Comparison of ENCODE assay signal across 21 cellular contexts in the genomic region with DNA sequence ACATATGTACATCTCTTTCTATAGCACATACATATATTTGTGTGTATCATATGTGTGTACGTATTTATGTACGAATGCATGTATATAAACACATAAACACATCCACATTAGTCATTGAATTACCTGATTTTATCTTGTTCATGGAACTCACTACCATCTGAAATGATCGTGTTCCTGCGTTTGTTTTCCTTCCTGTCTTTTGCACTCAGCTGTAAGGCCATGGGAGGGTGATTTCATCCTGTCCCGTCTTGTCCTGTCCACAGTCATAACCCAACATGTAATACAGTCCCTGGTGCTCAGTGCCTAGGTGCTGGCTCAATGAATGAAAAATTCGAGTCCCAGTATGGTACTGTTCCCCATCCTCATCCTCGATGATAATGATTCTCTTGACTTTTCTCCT.
DNase-seq lines count a peak whose midpoint lies in the region; ATAC-seq and TF ChIP-seq lines count a peak whose summit lies in the region.
"Had no signal": no experiment of that assay in that cellular context is flagged by ENCODE, and none has a peak within 500 bp of the region (broad histone marks: within the 10 kb centered on the region; RNA-seq: fewer than 3 reads in every experiment).

No MANE protein-coding gene starts in this region.

- H3K27ac Mint-ChIP-seq in stimulated activated memory B cell treated with anti-CD40 and anti-IgM and Interleukin-4, amounts not matched to agents 10 μg/mL and 1 μg/mL and 100 μg/mL, for 72 hours: no peak overlapping the region
- H3K27ac Mint-ChIP-seq: CD4-positive, alpha-beta T cell; GM23338; H9 had no signal

- peak overlapping the region; percentile 22; the same call in 1 of the 2 replicates for H3K27ac ChIP-seq in RWPE1
- H3K27ac ChIP-seq: A549; BLaER1 treated with 17β-estradiol and CSF1 and Interleukin-3, amounts not matched to agents 10 nM and 100 nM had no signal

- TF ChIP-seq CTCF in RWPE1 (conservative IDR thresholded peaks at IDR 0.05; ENCODE audit: low read depth) (no peak), lower leg skin (IDR thresholded peaks at IDR 0.05) (no peak)

- no peak for ATAC-seq in stimulated activated memory B cell treated with anti-CD40 and anti-IgM and Interleukin-4, amounts not matched to agents 10 μg/mL and 1 μg/mL and 100 μg/mL, for 72 hours
- ATAC-seq: A549, GM23338, HCT116 had no signal

- no peak for DNase-seq in RWPE1 (ENCODE audit: low spot score)
- peak; percentile 47 to 77 for DNase-seq in dermis microvascular lymphatic vessel endothelial cell (ENCODE audit: low read depth in 2 of 2)
- DNase-seq in lung microvascular endothelial cell (ENCODE audit: low read depth in 2 of 2): peak; percentile 73 to 76
- DNase-seq in activated CD4-positive, CD25-positive, alpha-beta regulatory T cell (lab: John Stamatoyannopoulos, UW): no peak
- DNase-seq in lower leg skin (ENCODE audit: low spot score in 2 of 2): no peak
- DNase-seq: 8988T; ACHN; AML-193; BE2C; Calu3; CD4-positive, alpha-beta T cell; COR-L47; DMS53; DMS79 treated with DMSO at 0.1 percent for 48 hours; H9 had no signal

- H3K9me3 Mint-ChIP-seq in stimulated activated memory B cell treated with anti-CD40 and anti-IgM and Interleukin-4, amounts not matched to agents 10 μg/mL and 1 μg/mL and 100 μg/mL, for 72 hours: peaks cover 5% of the 10 kb centered on the region
- H3K9me3 Mint-ChIP-seq: CD4-positive, alpha-beta T cell had no signal

- CTCF ChIA-PET in RWPE1 (lab: Yijun Ruan, JAX): no interaction called here

- no peak overlapping the region for H3K4me3 ChIP-seq in lower leg skin (ENCODE audit: low read depth, poor library complexity, severe bottlenecking)
- H3K4me3 ChIP-seq: A549; BLaER1 treated with 17β-estradiol and CSF1 and Interleukin-3, amounts not matched to agents 10 nM and 100 nM; GM23338 had no signal

- no peak for TF ChIP-seq POLR2A in lower leg skin (IDR thresholded peaks at IDR 0.05)

- H3K36me3 Mint-ChIP-seq in stimulated activated memory B cell treated with anti-CD40 and anti-IgM and Interleukin-4, amounts not matched to agents 10 μg/mL and 1 μg/mL and 100 μg/mL, for 72 hours: no peaks in the 10 kb centered on the region

- H3K27me3 Mint-ChIP-seq in stimulated activated memory B cell treated with anti-CD40 and anti-IgM and Interleukin-4, amounts not matched to agents 10 μg/mL and 1 μg/mL and 100 μg/mL, for 72 hours: peaks cover 21% of the 10 kb centered on the region

- POLR2A ChIA-PET in RWPE1 (lab: Yijun Ruan, JAX; ENCODE audit: low non-redundant PET): no interaction called here

- H3K4me1 Mint-ChIP-seq in stimulated activated memory B cell treated with anti-CD40 and anti-IgM and Interleukin-4, amounts not matched to agents 10 μg/mL and 1 μg/mL and 100 μg/mL, for 72 hours: no peaks in the 10 kb centered on the region

- intact Hi-C loops in lower leg skin (cut with DNase I; ENCODE audit: low total_unique reads): no loop called here

- WGBS in lower leg skin, 2 donors: 75 to 78% methylated on average over 7 of the region's 7 CpGs

- H3K4me3 Mint-ChIP-seq in stimulated activated memory B cell treated with anti-CD40 and anti-IgM and Interleukin-4, amounts not matched to agents 10 μg/mL and 1 μg/mL and 100 μg/mL, for 72 hours: no peak overlapping the region
- H3K4me3 Mint-ChIP-seq: CD14-positive monocyte; CD4-positive, alpha-beta T cell; GM23338; H9 had no signal

Comparison
In these comparisons a context has a peak if more than half of its experiments do, and no peak if none do; other contexts are left out.
1. DNase-seq: peak in dermis microvascular lymphatic vessel endothelial cell (2 of 2) and lung microvascular endothelial cell (2 of 2); none in RWPE1 (single experiment), activated CD4-positive, CD25-positive, alpha-beta regulatory T cell (0 of 4) and lower leg skin (0 of 2).